ENCODE assay signal across 14 cellular contexts in genomic region chr1:72837781-72838180, GRCh38.
DNase-seq lines count a peak whose midpoint lies in the region; ATAC-seq and TF ChIP-seq lines count a peak whose summit lies in the region.
"Had no signal": no experiment of that assay in that cellular context is flagged by ENCODE, and none has a peak within 500 bp of the region (broad histone marks: within the 10 kb centered on the region; RNA-seq: fewer than 3 reads in every experiment).

No MANE protein-coding gene starts in this region.

- H3K36me3 ChIP-seq in GM23338 (ENCODE audit: insufficient read depth): no peaks in the 10 kb centered on the region; the same call in 1 of the 2 replicates
- H3K36me3 ChIP-seq in HUES64 (ENCODE audit: insufficient read depth, low read length): no peaks in the 10 kb centered on the region

- peaks cover 11% of the 10 kb centered on the region for H3K4me1 Mint-ChIP-seq in GM23338
- peaks cover 14% of the 10 kb centered on the region for H3K4me1 Mint-ChIP-seq in WTC11
- peaks cover 14% of the 10 kb centered on the region for H3K4me1 Mint-ChIP-seq in nephron progenitor cell
- H3K4me1 Mint-ChIP-seq: CD8-positive, alpha-beta memory T cell; IgD-negative memory B cell had no signal

- H3K4me3 Mint-ChIP-seq in GM23338: no peak overlapping the region
- H3K4me3 Mint-ChIP-seq in WTC11: no peak overlapping the region
- H3K4me3 Mint-ChIP-seq in nephron progenitor cell: no peak overlapping the region
- H3K4me3 Mint-ChIP-seq: CD8-positive, alpha-beta memory T cell; IgD-negative memory B cell had no signal

- H3K4me3 ChIP-seq in GM23338: no peak overlapping the region
- no peak overlapping the region for H3K4me3 ChIP-seq in HUES64 (ENCODE audit: low read length)

- POLR2A ChIA-PET in WTC11 (lab: Charles Lee): no interaction called here

- no peaks in the 10 kb centered on the region for H3F3A ChIP-seq in GM23338 (replicated peaks; ENCODE audit: low read depth)

- H3K27ac Mint-ChIP-seq in GM23338 (peak overlapping the region; percentile 49), WTC11 (0 out of 2 replicates have a peak overlapping the region, but pooled peaks have one; percentile 77), nephron progenitor cell (peak overlapping the region; percentile 37)
- H3K27ac Mint-ChIP-seq: CD8-positive, alpha-beta memory T cell; IgD-negative memory B cell had no signal

- H4K20me1 ChIP-seq in GM23338 (replicated peaks; ENCODE audit: insufficient read depth): no peaks in the 10 kb centered on the region

- H3K9me3 Mint-ChIP-seq in GM23338 (peaks cover 26% of the 10 kb centered on the region), WTC11 (peaks cover 61% of the 10 kb centered on the region), nephron progenitor cell (peaks cover 40% of the 10 kb centered on the region)

- H3K27me3 Mint-ChIP-seq in GM23338 (ENCODE audit: insufficient read depth, low read depth, poor library complexity) (peaks cover 2% of the 10 kb centered on the region), WTC11 (ENCODE audit: low read depth) (no peaks in the 10 kb centered on the region), nephron progenitor cell (ENCODE audit: low read depth, poor library complexity) (no peaks in the 10 kb centered on the region)
- H3K27me3 Mint-ChIP-seq: CD8-positive, alpha-beta memory T cell; IgD-negative memory B cell had no signal

- H2AFZ ChIP-seq in GM23338: no peak overlapping the region

- CTCF ChIA-PET in WTC11 (lab: Charles Lee): no interaction called here

- TF ChIP-seq CTCF in GM23338 (conservative IDR thresholded peaks at IDR 0.05; ENCODE audit: low read depth in 2 of 2): no peak
- no peak for TF ChIP-seq CTCF in WTC11 (IDR thresholded peaks at IDR 0.05)
- TF ChIP-seq CTCF in nephron progenitor cell (IDR thresholded peaks at IDR 0.05): no peak

- no peaks in the 10 kb centered on the region for H3K27me3 ChIP-seq in GM23338 (ENCODE audit: insufficient read depth)
- no peaks in the 10 kb centered on the region for H3K27me3 ChIP-seq in HUES64 (ENCODE audit: insufficient read depth, low read length)

- H3K9ac ChIP-seq in HUES64 (ENCODE audit: low read depth, low read length): no peak overlapping the region

- H3K79me2 ChIP-seq in GM23338 (replicated peaks; ENCODE audit: insufficient read depth): peaks cover 10% of the 10 kb centered on the region

- DNase-seq in GM23338 (ENCODE audit: low spot score) (peak; percentile 57), WTC11 (ENCODE audit: low spot score) (no peak), nephron progenitor cell (peak; percentile 7), MV-4-11 (lab: John Stamatoyannopoulos, UW) (no peak), NCI-H2196 treated with DMSO at 0.1 percent for 48 hours (lab: John Stamatoyannopoulos, UW; ENCODE audit: unreplicated experiment) (no peak)
- DNase-seq: CD8-positive, alpha-beta memory T cell; H7; NCI-H187 treated with DMSO at 0.1 percent for 48 hours; NCI-H524 treated with DMSO at 0.1 percent for 48 hours; NK-92 treated with Interleukin-12 subunit alpha and Interleukin-12 subunit beta, amount 100 ng/mL, for 24 hours had no signal

- H3K4me1 ChIP-seq in GM23338 (ENCODE audit: insufficient read depth): peaks cover 9% of the 10 kb centered on the region; the same call in 1 of the 2 replicates
- peaks cover 9% of the 10 kb centered on the region; the same call in 1 of the 2 replicates for H3K4me1 ChIP-seq in HUES64 (ENCODE audit: insufficient read depth, low read length)

- H3K36me3 Mint-ChIP-seq in GM23338 (ENCODE audit: low read depth) (peaks cover 32% of the 10 kb centered on the region; the same call in 2 of the 3 replicates), WTC11 (peaks cover 52% of the 10 kb centered on the region), nephron progenitor cell (ENCODE audit: low read depth) (peaks cover 6% of the 10 kb centered on the region)
- H3K36me3 Mint-ChIP-seq: CD8-positive, alpha-beta memory T cell; IgD-negative memory B cell had no signal

- ATAC-seq in GM23338 (no peak), WTC11 (no peak), HG03280 (IDR thresholded peaks at IDR 0.05; ENCODE audit: unreplicated experiment) (no peak)
- ATAC-seq: SK-N-SH treated with all-trans-retinoic acid at 6 μM for 48 hours had no signal

- H3K27ac ChIP-seq in GM23338 (ENCODE audit: low read depth) (no peak overlapping the region), HUES64 (ENCODE audit: low read depth, low read length) (peak overlapping the region; percentile 6; the same call in 1 of the 2 replicates)

- H3K9me3 ChIP-seq in HUES64 (ENCODE audit: insufficient read depth, low read depth, low read length): peaks cover 17% of the 10 kb centered on the region

- H3K9me2 ChIP-seq in GM23338 (ENCODE audit: insufficient read depth): no peaks in the 10 kb centered on the region

- H3K4me2 ChIP-seq in GM23338: no peak overlapping the region; the same call in 1 of the 2 replicates

TF ChIP-seq in WTC11, 78 proteins besides CTCF, POLR2A, EP300 and RAD21:
- TF ChIP-seq IRF1 (CRISPR knock-in tag; IDR thresholded peaks at IDR 0.05) (no peak), MLX (CRISPR knock-in tag; IDR thresholded peaks at IDR 0.05) (no peak), TP53 (CRISPR knock-in tag; IDR thresholded peaks at IDR 0.05) (no peak), ZBTB21 (CRISPR knock-in tag; IDR thresholded peaks at IDR 0.05; ENCODE audit: borderline replicate concordance) (no peak)
TF ChIP-seq in WTC11: peak in this region for 0.

Comparison
In these comparisons a context has a peak if more than half of its experiments do, and no peak if none do; other contexts are left out.
1. DNase-seq: peak in GM23338 (single experiment) and nephron progenitor cell (single experiment); none in WTC11 (single experiment), MV-4-11 (single experiment) and NCI-H2196 treated with DMSO at 0.1 percent for 48 hours (single experiment).
2. Peak in every context shown above with its lines, with median percentiles within 50 percentile points of each other: H3K27ac Mint-ChIP-seq.